Comparison of ENCODE assay signal across 8 cellular contexts in genomic region chr20:33568378-33569289, GRCh38.
DNase-seq lines count a peak whose midpoint lies in the region; ATAC-seq and TF ChIP-seq lines count a peak whose summit lies in the region.

No MANE protein-coding gene starts in this region.

- H3K27ac ChIP-seq in ectodermal cell (ENCODE audit: insufficient read depth, low read depth, low read length, poor library complexity, severe bottlenecking), result peak overlapping the region; percentile 52
- H3K27ac ChIP-seq in effector memory CD4-positive, alpha-beta T cell (ENCODE audit: insufficient read depth, low read length, poor library complexity, severe bottlenecking), result no peak overlapping the region

- H3K4me3 ChIP-seq in ectodermal cell (ENCODE audit: insufficient read depth, low read depth, low read length) (no peak overlapping the region), Caco-2 (ENCODE audit: low read depth, low read length) (no peak overlapping the region)
- no peak overlapping the region for H3K4me3 ChIP-seq in effector memory CD4-positive, alpha-beta T cell (ENCODE audit: insufficient read depth, low read depth, low read length, poor library complexity, severe bottlenecking)

- DNase-seq in GM13976 (ENCODE audit: low spot score), result peak; percentile 29
- DNase-seq in NCI-H2171 (lab: John Stamatoyannopoulos, UW), result peak; percentile 99
- no peak for DNase-seq in osteocyte (ENCODE audit: extremely low spot score, unreplicated experiment)
- no peak for DNase-seq in effector memory CD4-positive, alpha-beta T cell
- DNase-seq in Caco-2, result no peak
- no peak for DNase-seq in activated effector memory CD4-positive, alpha-beta T cell treated with anti-CD3 and anti-CD28 coated beads, Interleukin-2, amount 50 U/mL, for 16 hours

- H3K9me3 ChIP-seq in ectodermal cell (ENCODE audit: control insufficient read depth, low read length) (no peaks in the 10 kb centered on the region), Caco-2 (no peaks in the 10 kb centered on the region)
- no peaks in the 10 kb centered on the region for H3K9me3 ChIP-seq in effector memory CD4-positive, alpha-beta T cell (ENCODE audit: control insufficient read depth, low read length)

- H3K36me3 ChIP-seq in ectodermal cell (ENCODE audit: control insufficient read depth, insufficient read depth, low read length), result no peaks in the 10 kb centered on the region
- no peaks in the 10 kb centered on the region for H3K36me3 ChIP-seq in effector memory CD4-positive, alpha-beta T cell (ENCODE audit: control insufficient read depth, insufficient read depth, low read length)
- H3K36me3 ChIP-seq in Caco-2 (ENCODE audit: control insufficient read depth, insufficient read depth, low read length), result no peaks in the 10 kb centered on the region

- WGBS in ectodermal cell, 2 experiments, result 8 to 11% methylated on average over 11 of the region's 11 CpGs

- peak overlapping the region; percentile 39 for H3K4me3 Mint-ChIP-seq in osteocyte (ENCODE audit: unreplicated experiment)
- no peak overlapping the region for H3K4me3 Mint-ChIP-seq in Caco-2 (ENCODE audit: unreplicated experiment)

- H3K27ac Mint-ChIP-seq in osteocyte (ENCODE audit: unreplicated experiment) (peak overlapping the region; percentile 85), Caco-2 (ENCODE audit: unreplicated experiment) (no peak overlapping the region)

- POLR2A ChIA-PET in Caco-2 (lab: Charles Lee), result interaction anchor here (0.6 kb wide), 1 partner anchor 90 kb away, joined by 3 read pairs; no protein-coding TSS in a partner anchor

- no TSS peak for BruUV-seq in Caco-2 (replicated peaks; lab: Mats Ljungman, UMichigan)

- intact Hi-C loops in Caco-2 (cut with micrococcal nuclease; ENCODE audit: unreplicated experiment), result no loop called here

- in situ Hi-C loops in GM13976 (cut with MboI; ENCODE audit: low sequenced_read_pairs, unreplicated experiment), result no loop called here

- H3K27me3 ChIP-seq in ectodermal cell (ENCODE audit: control insufficient read depth, insufficient read depth, low read length, poor library complexity, severe bottlenecking) (peaks cover 4% of the 10 kb centered on the region), Caco-2 (replicated peaks; ENCODE audit: control insufficient read depth, insufficient read depth, low read length) (no peaks in the 10 kb centered on the region)
- H3K27me3 ChIP-seq in effector memory CD4-positive, alpha-beta T cell (replicated peaks; ENCODE audit: control insufficient read depth, insufficient read depth, low read length, poor library complexity, severe bottlenecking), result no peaks in the 10 kb centered on the region

- H3K27me3 Mint-ChIP-seq in osteocyte (ENCODE audit: unreplicated experiment), result no peaks in the 10 kb centered on the region
- H3K27me3 Mint-ChIP-seq in Caco-2 (ENCODE audit: insufficient read depth, unreplicated experiment), result no peaks in the 10 kb centered on the region

- H3K4me1 Mint-ChIP-seq in osteocyte (ENCODE audit: unreplicated experiment) (peaks cover 48% of the 10 kb centered on the region), Caco-2 (ENCODE audit: low read depth, unreplicated experiment) (no peaks in the 10 kb centered on the region)

- H3K36me3 Mint-ChIP-seq in osteocyte (ENCODE audit: unreplicated experiment), result no peaks in the 10 kb centered on the region
- no peaks in the 10 kb centered on the region for H3K36me3 Mint-ChIP-seq in Caco-2 (ENCODE audit: insufficient read depth, unreplicated experiment)

- CTCF ChIA-PET in Caco-2 (lab: Charles Lee), result no interaction called here

- H3K4me1 ChIP-seq in ectodermal cell (ENCODE audit: control insufficient read depth, insufficient read depth, low read length) (peaks cover 11% of the 10 kb centered on the region), Caco-2 (no peaks in the 10 kb centered on the region)
- H3K4me1 ChIP-seq in effector memory CD4-positive, alpha-beta T cell (ENCODE audit: control insufficient read depth, insufficient read depth, low read length, poor library complexity, severe bottlenecking), result peaks cover 8% of the 10 kb centered on the region

- no peak for TF ChIP-seq CTCF in GM13976 (IDR thresholded peaks at IDR 0.05; ENCODE audit: borderline replicate concordance, control extremely low read depth, extremely low read depth, insufficient read depth, missing control alignments)
- TF ChIP-seq CTCF in osteocyte (IDR thresholded peaks at IDR 0.05), result no peak
- no peak for TF ChIP-seq CTCF in Caco-2 (IDR thresholded peaks at IDR 0.05; ENCODE audit: insufficient read depth in 1 of 2, low read depth in 1 of 2, low read length in 1 of 2, severe bottlenecking in 1 of 2, unreplicated experiment in 1 of 2)

- ATAC-seq in GM19324 (IDR thresholded peaks at IDR 0.05; ENCODE audit: low FRiP score, unreplicated experiment), result no peak

- H3K9me3 Mint-ChIP-seq in osteocyte (ENCODE audit: unreplicated experiment), result no peaks in the 10 kb centered on the region
- no peaks in the 10 kb centered on the region for H3K9me3 Mint-ChIP-seq in Caco-2 (ENCODE audit: unreplicated experiment)

Comparison
In these comparisons a context has a peak if more than half of its experiments do, and no peak if none do; other contexts are left out.
1. DNase-seq: peak in GM13976 (single experiment) and NCI-H2171 (single experiment); none in osteocyte (single experiment), effector memory CD4-positive, alpha-beta T cell (0 of 3), Caco-2 (0 of 2) and activated effector memory CD4-positive, alpha-beta T cell treated with anti-CD3 and anti-CD28 coated beads, Interleukin-2, amount 50 U/mL, for 16 hours (single experiment).